Comparison of ENCODE assay signal across 8 cellular contexts in the genomic region with DNA sequence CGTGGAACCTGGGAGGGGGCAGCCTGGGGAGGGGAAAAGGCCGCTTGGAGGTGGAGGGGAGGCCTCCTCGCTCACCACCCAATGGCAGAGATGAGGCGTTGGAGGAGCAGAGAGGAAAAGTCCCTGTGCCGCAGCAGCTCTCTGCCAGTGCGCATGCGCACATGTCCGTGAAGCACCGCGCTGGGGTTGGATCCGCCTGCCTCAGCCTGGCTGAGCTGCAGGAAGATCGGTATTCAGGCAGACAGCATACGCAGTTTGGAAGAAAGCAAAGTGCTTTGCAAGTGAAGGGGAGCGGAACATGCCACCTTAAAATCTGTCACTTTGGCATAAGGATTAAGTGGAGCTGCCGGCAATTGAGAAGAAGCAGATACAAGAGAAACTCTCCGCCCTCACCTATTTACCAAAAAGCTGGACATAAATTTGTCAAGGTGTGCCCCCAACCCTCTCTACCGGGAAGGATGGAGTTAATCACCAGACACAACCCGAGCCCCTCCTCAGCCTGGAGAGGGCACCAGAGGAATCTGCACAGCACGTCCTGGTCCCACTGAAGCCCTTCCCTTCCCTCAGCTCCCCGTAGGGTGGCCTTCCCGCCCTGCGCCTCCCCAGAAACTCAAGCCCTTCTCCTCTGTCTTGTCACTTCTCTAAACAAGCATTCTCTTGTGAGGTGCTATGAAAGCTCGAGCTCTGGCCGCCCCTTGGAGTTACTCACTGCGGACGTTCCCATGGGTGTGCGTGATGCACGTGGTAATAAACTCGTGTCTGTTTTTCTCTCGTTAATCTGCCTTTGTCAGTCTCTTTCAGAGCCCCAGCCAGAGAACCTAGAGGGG. TPM values are rescaled to one million over a fixed set of nuclear protein-coding genes. Genes with fewer than 3 reads are reported as not detected.
DNase-seq lines count a peak whose midpoint lies in the region; ATAC-seq and TF ChIP-seq lines count a peak whose summit lies in the region.

No MANE protein-coding gene starts in this region.

- H3K36me3 Mint-ChIP-seq in dendritic cell treated with granulocyte-macrophage colony-stimulating factor and Interleukin-4, amounts not matched to agents 40 ng/mL and 50 ng/mL, for 4 days (ENCODE audit: low read depth), result no peaks in the 10 kb centered on the region

- H2AFZ ChIP-seq in OCI-LY7 (ENCODE audit: low read length), result no peak overlapping the region

- H3K4me2 ChIP-seq in OCI-LY7 (ENCODE audit: low read length), result no peak overlapping the region

- peak; percentile 0 for DNase-seq in GDM1 (lab: John Stamatoyannopoulos, UW)
- peak; percentile 73 for DNase-seq in NCI-H2227 treated with DMSO at 0.1 percent for 48 hours (lab: John Stamatoyannopoulos, UW)
- DNase-seq in activated CD4-positive, alpha-beta T cell treated with anti-CD3 and anti-CD28 coated beads, Interleukin-2, amount 50 U/mL, for 24 hours (ENCODE audit: low read depth in 1 of 2, low spot score in 1 of 2), result peak; percentile 40 to 77
- DNase-seq in left colon, result peak; percentile 85 to 86
- peak; percentile 86 for DNase-seq in stimulated activated CD4-positive, alpha-beta T cell treated with anti-CD3 and anti-CD28 coated beads, Interleukin-15, amount 100 ng/mL, for 24 hours
- DNase-seq in OCI-LY7 (ENCODE audit: low spot score), result no peak

- no peaks in the 10 kb centered on the region for H3K9me3 Mint-ChIP-seq in dendritic cell treated with granulocyte-macrophage colony-stimulating factor and Interleukin-4, amounts not matched to agents 40 ng/mL and 50 ng/mL, for 4 days

- TF ChIP-seq CTCF in OCI-LY7 (conservative IDR thresholded peaks at IDR 0.05; ENCODE audit: low read length), result no peak

- no peak overlapping the region for H3K4me3 ChIP-seq in OCI-LY7 (ENCODE audit: low read depth, low read length, poor library complexity, severe bottlenecking)

- peak overlapping the region; percentile 75 for H3K4me3 Mint-ChIP-seq in dendritic cell treated with granulocyte-macrophage colony-stimulating factor and Interleukin-4, amounts not matched to agents 40 ng/mL and 50 ng/mL, for 4 days

- H3K36me3 ChIP-seq in OCI-LY7 (ENCODE audit: insufficient read depth, low read length), result no peaks in the 10 kb centered on the region

- no peaks in the 10 kb centered on the region for H3K9me2 ChIP-seq in OCI-LY7 (ENCODE audit: insufficient read depth, low read length)

- ATAC-seq in HG02852 (IDR thresholded peaks at IDR 0.05; ENCODE audit: unreplicated experiment), result peak; percentile 86
- peak; percentile 96 for ATAC-seq in left colon

- CTCF ChIA-PET in OCI-LY7 (lab: Charles Lee; ENCODE audit: unreplicated experiment), result no interaction called here

- H3K79me2 ChIP-seq in OCI-LY7 (ENCODE audit: insufficient read depth, low read depth, low read length), result no peaks in the 10 kb centered on the region

- no TSS peak for BruUV-seq in OCI-LY7 (replicated peaks; lab: Mats Ljungman, UMichigan)

- intact Hi-C loops in dendritic cell treated with granulocyte-macrophage colony-stimulating factor and Interleukin-4, amounts not matched to agents 40 ng/mL and 50 ng/mL, for 4 days (cut with micrococcal nuclease), result no loop called here
- intact Hi-C loops in left colon (cut with DNase I, micrococcal nuclease), result no loop called here
- intact Hi-C loops in OCI-LY7 (cut with micrococcal nuclease; ENCODE audit: unreplicated experiment), result no loop called here

- H3K27ac ChIP-seq in OCI-LY7 (ENCODE audit: low read depth, low read length, poor library complexity, severe bottlenecking), result no peak overlapping the region

- H3K4me1 Mint-ChIP-seq in dendritic cell treated with granulocyte-macrophage colony-stimulating factor and Interleukin-4, amounts not matched to agents 40 ng/mL and 50 ng/mL, for 4 days (ENCODE audit: low read depth), result peaks cover 27% of the 10 kb centered on the region

- H3K4me1 ChIP-seq in OCI-LY7 (ENCODE audit: insufficient read depth, low read length, poor library complexity, severe bottlenecking), result no peaks in the 10 kb centered on the region

- H4K20me1 ChIP-seq in OCI-LY7 (ENCODE audit: insufficient read depth, low read length), result no peaks in the 10 kb centered on the region

- H3K27me3 Mint-ChIP-seq in dendritic cell treated with granulocyte-macrophage colony-stimulating factor and Interleukin-4, amounts not matched to agents 40 ng/mL and 50 ng/mL, for 4 days, result peaks cover 43% of the 10 kb centered on the region

- H3K27ac Mint-ChIP-seq in dendritic cell treated with granulocyte-macrophage colony-stimulating factor and Interleukin-4, amounts not matched to agents 40 ng/mL and 50 ng/mL, for 4 days, result peak overlapping the region; percentile 52

- no peaks in the 10 kb centered on the region for H3K9me3 ChIP-seq in OCI-LY7 (ENCODE audit: low read length)

- POLR2A ChIA-PET in OCI-LY7 (lab: Charles Lee), result no interaction called here

RNA-seq across cellular contexts. Expression of a gene that starts 32.2 kb away (rescaled TPM):
- total RNA-seq in left colon, result 10 to 100 TPM; 25.0 to 33.1 TPM
- not detected in 2 replicates for total RNA-seq in OCI-LY7 (2014; rRNA removed; shearing (Covaris generic))
- total RNA-seq in OCI-LY7 (2022), result not detected in 2 replicates

Comparison
In these comparisons a context has a peak if more than half of its experiments do, and no peak if none do; other contexts are left out.
1. RNA of a gene that starts 32.2 kb away (total RNA-seq): 25.0 to 33.1 TPM in left colon; not detected in OCI-LY7; every median in the first group is over 10 times any median in the second.